13 cellular contexts compared by ENCODE assay signal in the genomic region with DNA sequence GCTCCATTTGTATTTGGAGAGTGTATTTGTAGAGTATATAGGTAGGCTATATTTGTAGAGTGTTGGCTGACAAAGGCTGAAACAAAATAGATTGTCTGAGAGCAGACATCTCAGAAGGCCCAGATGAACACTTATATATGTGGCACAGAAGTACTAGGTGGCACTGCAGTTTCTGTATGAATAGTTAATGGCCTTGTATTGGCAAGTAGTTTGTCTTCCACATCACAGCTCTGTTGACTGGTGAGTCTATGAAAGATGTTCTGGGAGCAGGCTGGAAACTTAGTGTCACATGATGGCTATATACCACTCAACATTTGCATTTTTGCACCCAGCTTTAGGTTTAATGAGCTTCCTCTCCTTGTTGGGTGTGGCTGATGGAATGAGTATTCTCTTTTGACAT. TPM values are rescaled to one million over a fixed set of nuclear protein-coding genes. Genes with fewer than 3 reads are reported as not detected.
DNase-seq lines count a peak whose midpoint lies in the region; ATAC-seq, FAIRE-seq and TF ChIP-seq lines count a peak whose summit lies in the region.
"Had no signal": no experiment of that assay in that cellular context is flagged by ENCODE, and none has a peak within 500 bp of the region (broad histone marks: within the 10 kb centered on the region; RNA-seq: fewer than 3 reads in every experiment).

No MANE protein-coding gene starts in this region.

- H4K20me1 ChIP-seq in astrocyte (ENCODE audit: insufficient read depth, low read length) = peaks cover 91% of the 10 kb centered on the region

- no peak overlapping the region for H3K4me3 ChIP-seq in astrocyte (ENCODE audit: insufficient read depth, low read depth, low read length)
- H3K4me3 ChIP-seq in H7 (ENCODE audit: insufficient read depth, low read depth, low read length) = no peak overlapping the region
- H3K4me3 ChIP-seq: SJCRH30 had no signal

- peak overlapping the region; percentile 77 for H3K27ac Mint-ChIP-seq in astrocyte (ENCODE audit: unreplicated experiment)

- H3K4me3 Mint-ChIP-seq in astrocyte (ENCODE audit: unreplicated experiment) = no peak overlapping the region
- H3K4me3 Mint-ChIP-seq: naive B cell had no signal

- ATAC-seq in GM18502 (IDR thresholded peaks at IDR 0.05; ENCODE audit: poor library complexity, unreplicated experiment) (peak; percentile 70), GM21360 (IDR thresholded peaks at IDR 0.05; ENCODE audit: unreplicated experiment) (peak; percentile 48), HG03066 (IDR thresholded peaks at IDR 0.05; ENCODE audit: low read depth, unreplicated experiment) (peak; percentile 44)

- peaks cover 9% of the 10 kb centered on the region for H3K4me1 ChIP-seq in astrocyte (ENCODE audit: insufficient read depth, low read length)
- H3K4me1 ChIP-seq: SJCRH30 had no signal

- H2AFZ ChIP-seq in astrocyte (ENCODE audit: low read depth, low read length) = no peak overlapping the region

- peaks cover 7% of the 10 kb centered on the region for H3K9me3 Mint-ChIP-seq in astrocyte (ENCODE audit: unreplicated experiment)

- no peak for DNase-seq in astrocyte (ENCODE audit: low read depth)
- DNase-seq in COLO668 (lab: John Stamatoyannopoulos, UW; ENCODE audit: unreplicated experiment) = no peak
- no peak for DNase-seq in H7
- DNase-seq in urothelium cell line (ENCODE audit: low spot score) = no peak
- no peak for DNase-seq in NCI-H1048 (lab: John Stamatoyannopoulos, UW)
- DNase-seq: activated CD4-positive, alpha-beta T cell treated with anti-CD3 and anti-CD28 coated beads for 48 hours; naive B cell; NCI-H2171 treated with DMSO at 0.1 percent for 48 hours; SJCRH30; stimulated activated naive CD4-positive, alpha-beta T cell had no signal

- no peak overlapping the region for H3K27ac ChIP-seq in astrocyte (ENCODE audit: low read depth, low read length)
- H3K27ac ChIP-seq: SJCRH30 had no signal

- TF ChIP-seq CTCF in astrocyte (IDR thresholded peaks at IDR 0.05; ENCODE audit: insufficient read depth, low read depth, low read length) = no peak

- H3K4me2 ChIP-seq in astrocyte (ENCODE audit: low read length) = no peak overlapping the region

- peaks cover 36% of the 10 kb centered on the region for H3K4me1 Mint-ChIP-seq in astrocyte (ENCODE audit: low read depth, unreplicated experiment)

- H3K36me3 ChIP-seq in astrocyte (ENCODE audit: insufficient read depth, low read length) (no peaks in the 10 kb centered on the region), H7 (replicated peaks; ENCODE audit: control insufficient read depth, insufficient read depth, low read length) (no peaks in the 10 kb centered on the region)

- H3K36me3 Mint-ChIP-seq in astrocyte (ENCODE audit: low read depth, unreplicated experiment) = peaks cover 4% of the 10 kb centered on the region

- H3K79me2 ChIP-seq in astrocyte (ENCODE audit: insufficient read depth, low read length) = peaks cover 99% of the 10 kb centered on the region

- peaks cover 4% of the 10 kb centered on the region for H3K9me3 ChIP-seq in astrocyte (ENCODE audit: insufficient read depth, low read depth, low read length)
- H3K9me3 ChIP-seq: SJCRH30 had no signal

- no peaks in the 10 kb centered on the region for H3K27me3 ChIP-seq in astrocyte (ENCODE audit: insufficient read depth, low read length)
- H3K27me3 ChIP-seq in H7 (ENCODE audit: control insufficient read depth, insufficient read depth, low read length) = no peaks in the 10 kb centered on the region
- H3K27me3 ChIP-seq: SJCRH30 had no signal

- H3K27me3 Mint-ChIP-seq in astrocyte (ENCODE audit: low read depth, unreplicated experiment) = no peaks in the 10 kb centered on the region
- H3K27me3 Mint-ChIP-seq: naive B cell had no signal

- H3K9ac ChIP-seq in astrocyte (ENCODE audit: low read length) = no peak overlapping the region

- FAIRE-seq in astrocyte (lab: Jason Lieb, UNC) (no peak), urothelium cell line (lab: Jason Lieb, UNC) (no peak)

RNA-seq across cellular contexts. Expression of gene CCNY, which starts 51.9 kb away (rescaled TPM):
- 85.9 and 89.4 TPM in 2 replicates for total RNA-seq in astrocyte
- 33.7 and 49.7 TPM in 2 replicates for total RNA-seq in H7 (2014; rRNA removed; shearing (Covaris generic))
